ENCODE assay signal across 10 cellular contexts in the genomic region with DNA sequence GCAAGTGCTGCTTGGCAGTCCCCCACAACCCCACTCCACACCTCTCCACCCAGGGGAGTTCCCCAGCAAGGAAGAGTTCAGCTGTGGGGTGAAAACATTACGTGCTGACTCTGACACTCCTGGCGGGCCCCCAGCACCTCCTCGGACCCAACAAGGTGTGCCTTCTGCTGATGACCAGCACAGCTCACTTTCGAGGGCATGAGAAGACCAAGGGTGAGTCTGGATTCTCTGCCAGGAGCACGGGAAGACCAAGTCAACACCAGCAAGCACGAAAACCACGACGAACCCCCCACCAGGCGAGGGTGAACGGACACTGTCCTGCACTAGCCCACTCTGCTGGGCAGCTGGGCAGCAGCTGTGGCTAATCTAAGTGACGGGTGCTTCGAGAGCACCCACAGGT. TPM values are rescaled to one million over a fixed set of nuclear protein-coding genes. Genes with fewer than 3 reads are reported as not detected.
DNase-seq lines count a peak whose midpoint lies in the region; ATAC-seq and TF ChIP-seq lines count a peak whose summit lies in the region.
"Had no signal": no experiment of that assay in that cellular context is flagged by ENCODE, and none has a peak within 500 bp of the region (broad histone marks: within the 10 kb centered on the region; RNA-seq: fewer than 3 reads in every experiment).

No MANE protein-coding gene starts in this region.

- H3K9me3 Mint-ChIP-seq in T-helper 1 cell treated with Interleukin-12 subunit alpha and Interleukin-12 subunit beta and Interleukin-4 antibody, amounts not matched to agents 30 μg/mL and 1 μg/mL, for 36 hours = no peaks in the 10 kb centered on the region
- H3K9me3 Mint-ChIP-seq in chondrocyte (ENCODE audit: low read depth) = no peaks in the 10 kb centered on the region

- peak overlapping the region; percentile 89 for H3K4me3 Mint-ChIP-seq in T-helper 1 cell treated with Interleukin-12 subunit alpha and Interleukin-12 subunit beta and Interleukin-4 antibody, amounts not matched to agents 30 μg/mL and 1 μg/mL, for 36 hours
- H3K4me3 Mint-ChIP-seq in chondrocyte (ENCODE audit: unreplicated experiment) = peak overlapping the region; percentile 76

- peaks cover 19% of the 10 kb centered on the region for H3K36me3 Mint-ChIP-seq in T-helper 1 cell treated with Interleukin-12 subunit alpha and Interleukin-12 subunit beta and Interleukin-4 antibody, amounts not matched to agents 30 μg/mL and 1 μg/mL, for 36 hours (ENCODE audit: low read depth)
- H3K36me3 Mint-ChIP-seq in chondrocyte (ENCODE audit: low read depth) = no peaks in the 10 kb centered on the region

- H3K36me3 ChIP-seq in OCI-LY3 (replicated peaks; ENCODE audit: low read depth, low read length) = no peaks in the 10 kb centered on the region
- H3K36me3 ChIP-seq in neuron (ENCODE audit: insufficient read depth, low read length) = peaks cover 16% of the 10 kb centered on the region

- no peaks in the 10 kb centered on the region for H3K27me3 Mint-ChIP-seq in T-helper 1 cell treated with Interleukin-12 subunit alpha and Interleukin-12 subunit beta and Interleukin-4 antibody, amounts not matched to agents 30 μg/mL and 1 μg/mL, for 36 hours (ENCODE audit: low read depth)
- no peaks in the 10 kb centered on the region for H3K27me3 Mint-ChIP-seq in chondrocyte (ENCODE audit: low read depth)

- no peak for ATAC-seq in GM19023 (IDR thresholded peaks at IDR 0.05; ENCODE audit: unreplicated experiment)
- ATAC-seq: left lobe of liver had no signal

- no peak overlapping the region for H3K27ac ChIP-seq in OCI-LY3 (ENCODE audit: low read length)

- H3K79me2 ChIP-seq in OCI-LY3 (ENCODE audit: low read length) = no peaks in the 10 kb centered on the region

- H3K4me2 ChIP-seq in OCI-LY3 (ENCODE audit: low read length) = peak overlapping the region; percentile 79

- no peak overlapping the region for H3K27ac Mint-ChIP-seq in T-helper 1 cell treated with Interleukin-12 subunit alpha and Interleukin-12 subunit beta and Interleukin-4 antibody, amounts not matched to agents 30 μg/mL and 1 μg/mL, for 36 hours
- H3K27ac Mint-ChIP-seq in chondrocyte (ENCODE audit: unreplicated experiment) = no peak overlapping the region

- H3K27me3 ChIP-seq in OCI-LY3 (ENCODE audit: low read depth, low read length) = no peaks in the 10 kb centered on the region
- H3K27me3 ChIP-seq in neuron (ENCODE audit: insufficient read depth, low read length) = no peaks in the 10 kb centered on the region

- no peak overlapping the region for H3K4me3 ChIP-seq in OCI-LY3 (ENCODE audit: low read length)
- peak overlapping the region; percentile 8 for H3K4me3 ChIP-seq in neuron (ENCODE audit: low read length)

- H3K4me1 ChIP-seq in OCI-LY3 (ENCODE audit: low read length) = peaks cover 9% of the 10 kb centered on the region; the same call in 1 of the 2 replicates
- H3K4me1 ChIP-seq in neuron (ENCODE audit: insufficient read depth, low read length) = peaks cover 14% of the 10 kb centered on the region

- TF ChIP-seq CTCF in OCI-LY3 (IDR thresholded peaks at IDR 0.05; ENCODE audit: low read depth, low read length) (no peak), chondrocyte (IDR thresholded peaks at IDR 0.05) (no peak)

- H3K9me3 ChIP-seq in OCI-LY3 (ENCODE audit: insufficient read depth, low read length) (no peaks in the 10 kb centered on the region), neuron (ENCODE audit: low read length) (no peaks in the 10 kb centered on the region)

- no peaks in the 10 kb centered on the region for H4K20me1 ChIP-seq in OCI-LY3 (ENCODE audit: insufficient read depth, low read length)

- H3K4me1 Mint-ChIP-seq in T-helper 1 cell treated with Interleukin-12 subunit alpha and Interleukin-12 subunit beta and Interleukin-4 antibody, amounts not matched to agents 30 μg/mL and 1 μg/mL, for 36 hours (ENCODE audit: low read depth) = peaks cover 16% of the 10 kb centered on the region
- H3K4me1 Mint-ChIP-seq in chondrocyte (ENCODE audit: low read depth) = peaks cover 19% of the 10 kb centered on the region

- H3K9ac ChIP-seq in OCI-LY3 (ENCODE audit: low read length) = no peak overlapping the region

- no peak overlapping the region for H2AFZ ChIP-seq in OCI-LY3 (ENCODE audit: low read depth, low read length)
- no peak overlapping the region for H2AFZ ChIP-seq in neuron (ENCODE audit: low read depth, low read length)

- no peak for DNase-seq in T-helper 1 cell
- no peak for DNase-seq in chondrocyte (ENCODE audit: low spot score)
- no peak for DNase-seq in stimulated activated CD8-positive, alpha-beta memory T cell treated with anti-CD3 and anti-CD28 coated beads, Interleukin-4, amount 100 ng/mL, for 48 hours
- no peak for DNase-seq in SKM-1 treated with dmso at 0.1 percent for 144 hours (lab: John Stamatoyannopoulos, UW; ENCODE audit: unreplicated experiment)
- DNase-seq: NCI-H2081 had no signal

RNA-seq across cellular contexts. Expression of a gene that starts 1.4 kb away (rescaled TPM):
- total RNA-seq in chondrocyte = 18.7 to 27.3 TPM (median 20.6 TPM) in 3 replicates

RNA-seq across cellular contexts. Expression of a gene that starts 1.6 kb away (rescaled TPM):
- total RNA-seq in chondrocyte = 44.3 to 117 TPM (median 49.9 TPM) in 3 replicates

RNA-seq across cellular contexts. Expression of a gene that starts 43.7 kb away (rescaled TPM):
- total RNA-seq in chondrocyte = 12.0 to 18.2 TPM (median 16.8 TPM) in 3 replicates
